Comparison of ENCODE assay signal across 21 cellular contexts in the genomic region with DNA sequence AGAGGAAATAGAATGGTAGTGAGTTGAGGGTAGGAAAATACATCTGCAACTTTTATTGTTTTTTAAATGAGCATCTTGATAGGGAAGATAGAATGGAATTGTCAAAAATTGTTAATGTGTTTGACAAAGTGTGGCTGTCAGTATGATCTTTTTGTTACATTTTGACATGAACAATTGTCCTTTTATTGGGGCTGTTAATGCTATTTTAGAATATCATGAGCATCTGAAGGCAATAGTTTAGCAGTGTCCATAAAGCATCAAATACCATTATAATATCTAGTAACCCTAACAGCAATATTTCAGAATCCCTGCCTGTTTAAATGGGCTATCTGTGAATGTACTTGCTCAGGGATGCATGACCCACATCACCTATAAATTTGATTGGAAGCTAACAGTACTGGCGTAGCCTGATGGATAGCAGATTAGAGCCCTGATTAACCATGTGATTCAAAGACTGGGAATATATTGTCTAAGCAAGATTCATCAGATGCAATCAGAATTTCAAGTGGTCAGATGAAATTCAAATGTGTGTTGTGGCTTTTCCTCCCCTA. TPM values are rescaled to one million over a fixed set of nuclear protein-coding genes. Genes with fewer than 3 reads are reported as not detected.
A peak's percentile ranks its signal among the peaks of the same experiment; 100 is the strongest.
DNase-seq lines count a peak whose midpoint lies in the region; ATAC-seq and TF ChIP-seq lines count a peak whose summit lies in the region.
"Had no signal": no experiment of that assay in that cellular context is flagged by ENCODE, and none has a peak within 500 bp of the region (broad histone marks: within the 10 kb centered on the region; RNA-seq: fewer than 3 reads in every experiment).

No MANE protein-coding gene starts in this region.

- DNase-seq in Karpas-422 = no peak
- no peak for DNase-seq in endodermal cell
- DNase-seq in amniotic stem cell (lab: John Stamatoyannopoulos, UW) = no peak
- no peak for DNase-seq in effector memory CD8-positive, alpha-beta T cell
- no peak for DNase-seq in stimulated activated CD4-positive, alpha-beta T cell treated with anti-CD3 and anti-CD28 coated beads, Interleukin-4, amount 100 ng/mL, for 4 hours
- DNase-seq: activated gamma-delta T cell treated with Interleukin-2 at 50 U/mL for 16 hours; Calu3; mucosa of descending colon; NCI-H2029 treated with DMSO at 0.1 percent for 48 hours; NCI-H446; occipital lobe; stimulated activated CD4-positive, alpha-beta T cell treated with anti-CD3 and anti-CD28 coated beads, Interleukin-4, amount 100 ng/mL, for 1 hour; stimulated activated naive B cell treated with anti-CD40 and anti-IgM and Interleukin-4, amounts not matched to agents 10 μg/mL and 1 μg/mL and 100 μg/mL, for 72 hours; SW 1271; uterus had no signal

- TF ChIP-seq CTCF in endodermal cell (conservative IDR thresholded peaks at IDR 0.05) = no peak
- no peak for TF ChIP-seq CTCF in neutrophil (IDR thresholded peaks at IDR 0.05)

- H2AFZ ChIP-seq in Karpas-422 (ENCODE audit: low read length) = no peak overlapping the region

- peaks cover 58 to 77% (median 72%) of the 10 kb centered on the region in 10 experiments for H3K4me1 ChIP-seq in BLaER1 treated with 17β-estradiol and CSF1 and Interleukin-3, amounts not matched to agents 10 nM and 100 nM
- peaks cover 73% of the 10 kb centered on the region for H3K4me1 ChIP-seq in Karpas-422 (ENCODE audit: low read length)
- no peaks in the 10 kb centered on the region for H3K4me1 ChIP-seq in endodermal cell (ENCODE audit: control insufficient read depth, insufficient read depth, low read length)
- H3K4me1 ChIP-seq in neutrophil (ENCODE audit: control insufficient read depth in 1 of 2, insufficient read depth in 1 of 2, low read depth in 1 of 2, low read length in 1 of 2) = peaks cover 78 to 80% of the 10 kb centered on the region in 2 experiments
- H3K4me1 ChIP-seq: breast epithelium had no signal

- ATAC-seq in activated CD4-positive, CD25-positive, alpha-beta regulatory T cell treated with anti-CD3 and anti-CD28 coated beads, Interleukin-2, amount 50 U/mL, for 24 hours = no peak
- ATAC-seq in effector memory CD8-positive, alpha-beta T cell (replicated peaks) = no peak
- ATAC-seq: mucosa of descending colon; Right ventricle myocardium inferior; stimulated activated naive B cell treated with anti-CD40 and anti-IgM and Interleukin-4, amounts not matched to agents 10 μg/mL and 1 μg/mL and 100 μg/mL, for 72 hours had no signal

- H3K79me2 ChIP-seq in Karpas-422 (ENCODE audit: low read length) = peaks cover 96% of the 10 kb centered on the region

- 83 to 85% methylated on average over 1 of the region's 1 CpG for WGBS in endodermal cell (ENCODE audit: insufficient coverage in 1 of 2, insufficient read length in 1 of 2), 2 experiments

- peak overlapping the region; percentile 56 to 91 (median 87) for H3K4me2 ChIP-seq in BLaER1 treated with 17β-estradiol and CSF1 and Interleukin-3, amounts not matched to agents 10 nM and 100 nM
- peak overlapping the region; percentile 34 for H3K4me2 ChIP-seq in Karpas-422 (ENCODE audit: low read depth, low read length, poor library complexity, severe bottlenecking)

- H3K4me1 Mint-ChIP-seq in endodermal cell = peaks cover 9% of the 10 kb centered on the region
- H3K4me1 Mint-ChIP-seq in effector memory CD8-positive, alpha-beta T cell (ENCODE audit: low read depth in 2 of 2) = peaks cover 20 to 38% of the 10 kb centered on the region in 2 donors

- H3K27ac ChIP-seq in BLaER1 treated with 17β-estradiol and CSF1 and Interleukin-3, amounts not matched to agents 10 nM and 100 nM = peak overlapping the region; percentile 72 to 98 (median 92)
- H3K27ac ChIP-seq in Karpas-422 (ENCODE audit: low read length) (peak overlapping the region; percentile 32; the same call in 1 of the 2 replicates), endodermal cell (ENCODE audit: low read depth, low read length) (peak overlapping the region; percentile 95), neutrophil (peak overlapping the region; percentile 92)
- H3K27ac ChIP-seq: breast epithelium, C4-2B, uterus had no signal

- no peak overlapping the region for H3K4me3 Mint-ChIP-seq in endodermal cell
- no peak overlapping the region for H3K4me3 Mint-ChIP-seq in effector memory CD8-positive, alpha-beta T cell
- H3K4me3 Mint-ChIP-seq: stimulated activated naive B cell treated with anti-CD40 and anti-IgM and Interleukin-4, amounts not matched to agents 10 μg/mL and 1 μg/mL and 100 μg/mL, for 72 hours had no signal

- H3K9me3 Mint-ChIP-seq in endodermal cell = peaks cover 11% of the 10 kb centered on the region
- no peaks in the 10 kb centered on the region for H3K9me3 Mint-ChIP-seq in effector memory CD8-positive, alpha-beta T cell

- H3K9ac ChIP-seq in BLaER1 treated with 17β-estradiol and CSF1 and Interleukin-3, amounts not matched to agents 10 nM and 100 nM = peak overlapping the region; percentile 8 to 84 (median 74); a peak in 19 of 22 replicates
- H3K9ac ChIP-seq in Karpas-422 (ENCODE audit: low read length) = no peak overlapping the region; the same call in 1 of the 2 replicates
- no peak overlapping the region for H3K9ac ChIP-seq in endodermal cell (ENCODE audit: extremely low read depth, low read length, poor library complexity, severe bottlenecking)

- peaks cover 14 to 33% (median 30%) of the 10 kb centered on the region in 11 experiments; a peak in 21 of 22 replicates for H3K9me3 ChIP-seq in BLaER1 treated with 17β-estradiol and CSF1 and Interleukin-3, amounts not matched to agents 10 nM and 100 nM (replicated peaks in 1 of 11)
- H3K9me3 ChIP-seq in Karpas-422 (ENCODE audit: low read length) (no peaks in the 10 kb centered on the region), endodermal cell (ENCODE audit: control insufficient read depth, low read length) (peaks cover 5% of the 10 kb centered on the region), neutrophil (no peaks in the 10 kb centered on the region)
- H3K9me3 ChIP-seq: breast epithelium, mucosa of descending colon, uterus had no signal

- no peaks in the 10 kb centered on the region for H3K27me3 ChIP-seq in BLaER1 treated with 17β-estradiol and CSF1 and Interleukin-3, amounts not matched to agents 10 nM and 100 nM
- no peaks in the 10 kb centered on the region for H3K27me3 ChIP-seq in Karpas-422 (ENCODE audit: low read length)
- no peaks in the 10 kb centered on the region for H3K27me3 ChIP-seq in endodermal cell (ENCODE audit: control insufficient read depth, insufficient read depth, low read length, poor library complexity, severe bottlenecking)
- no peaks in the 10 kb centered on the region for H3K27me3 ChIP-seq in neutrophil
- H3K27me3 ChIP-seq: breast epithelium, uterus had no signal

- H3K36me3 ChIP-seq in BLaER1 treated with 17β-estradiol and CSF1 and Interleukin-3, amounts not matched to agents 10 nM and 100 nM = peaks cover 0 to 52% (median 39%) of the 10 kb centered on the region in 11 experiments; a peak in 20 of 22 replicates
- H3K36me3 ChIP-seq in Karpas-422 (ENCODE audit: insufficient read depth, low read length) (0 out of 2 replicates have a peak, but pooled peaks cover 3% of the 10 kb centered on the region), endodermal cell (ENCODE audit: control insufficient read depth, insufficient read depth, low read length) (no peaks in the 10 kb centered on the region), neutrophil (no peaks in the 10 kb centered on the region)
- H3K36me3 ChIP-seq: breast epithelium, uterus had no signal

- no peaks in the 10 kb centered on the region for H3K9me2 ChIP-seq in Karpas-422 (replicated peaks; ENCODE audit: insufficient read depth, low read length)

- H3K36me3 Mint-ChIP-seq in endodermal cell (ENCODE audit: low read depth) = peaks cover 11% of the 10 kb centered on the region
- peaks cover 4% of the 10 kb centered on the region for H3K36me3 Mint-ChIP-seq in effector memory CD8-positive, alpha-beta T cell (ENCODE audit: insufficient read depth)

- no peak overlapping the region for H3K27ac Mint-ChIP-seq in endodermal cell
- H3K27ac Mint-ChIP-seq in effector memory CD8-positive, alpha-beta T cell = peak overlapping the region in 1 of 2 donors; percentile 23
- H3K27ac Mint-ChIP-seq: stimulated activated naive B cell treated with anti-CD40 and anti-IgM and Interleukin-4, amounts not matched to agents 10 μg/mL and 1 μg/mL and 100 μg/mL, for 72 hours had no signal

- no peaks in the 10 kb centered on the region for H3K27me3 Mint-ChIP-seq in endodermal cell (ENCODE audit: insufficient read depth)
- H3K27me3 Mint-ChIP-seq in effector memory CD8-positive, alpha-beta T cell = no peaks in the 10 kb centered on the region
- H3K27me3 Mint-ChIP-seq: stimulated activated naive B cell treated with anti-CD40 and anti-IgM and Interleukin-4, amounts not matched to agents 10 μg/mL and 1 μg/mL and 100 μg/mL, for 72 hours had no signal

- no peak overlapping the region for H3K4me3 ChIP-seq in BLaER1 treated with 17β-estradiol and CSF1 and Interleukin-3, amounts not matched to agents 10 nM and 100 nM
- H3K4me3 ChIP-seq in Karpas-422 (ENCODE audit: low read length) (no peak overlapping the region), endodermal cell (ENCODE audit: low read length) (no peak overlapping the region), neutrophil (ENCODE audit: low read depth in 1 of 2, low read length in 1 of 2) (peak overlapping the region; percentile 44 to 54)
- H3K4me3 ChIP-seq: breast epithelium, mucosa of descending colon, uterus had no signal

- H4K20me1 ChIP-seq in BLaER1 treated with 17β-estradiol and CSF1 and Interleukin-3, amounts not matched to agents 10 nM and 100 nM = peaks cover 0 to 51% (median 0%) of the 10 kb centered on the region in 11 experiments; a peak in 4 of 22 replicates
- H4K20me1 ChIP-seq in Karpas-422 (ENCODE audit: insufficient read depth, low read depth, low read length) = no peaks in the 10 kb centered on the region

RNA-seq across cellular contexts. Expression of a gene that starts 37.8 kb away (rescaled TPM):
- total RNA-seq in Karpas-422 (2014; rRNA removed; shearing (Covaris generic); ENCODE audit: low replicate concordance) = 65.3 TPM in 2 replicates
- total RNA-seq in endodermal cell = 10 to 100 TPM; 16.7 to 25.5 TPM
- polyA plus RNA-seq in endodermal cell (2013, experiment 1 of 2) = 101 TPM
- polyA plus RNA-seq in endodermal cell (2013, experiment 2 of 2) = 102 TPM

Comparison
In these comparisons a context has a peak if more than half of its experiments do, and no peak if none do; other contexts are left out.
1. H3K27ac ChIP-seq: peak in every context shown above with its lines; median percentile 95 in endodermal cell; 92 in BLaER1 treated with 17β-estradiol and CSF1 and Interleukin-3, amounts not matched to agents 10 nM and 100 nM; 92 in neutrophil; 32 in Karpas-422.
2. H3K4me3 ChIP-seq: peak in neutrophil (2 of 2); none in BLaER1 treated with 17β-estradiol and CSF1 and Interleukin-3, amounts not matched to agents 10 nM and 100 nM (0 of 10), Karpas-422 (single experiment) and endodermal cell (single experiment).
3. H3K9ac ChIP-seq: peak in BLaER1 treated with 17β-estradiol and CSF1 and Interleukin-3, amounts not matched to agents 10 nM and 100 nM (11 of 11); none in Karpas-422 (single experiment) and endodermal cell (single experiment).